8 cellular contexts compared by ENCODE assay signal in genomic region chr17:81400939-81401726, GRCh38.
A peak's percentile ranks its signal among the peaks of the same experiment; 100 is the strongest.
DNase-seq lines count a peak whose midpoint lies in the region; ATAC-seq and TF ChIP-seq lines count a peak whose summit lies in the region.

No MANE protein-coding gene starts in this region.

- peak overlapping the region; percentile 88 to 99 (median 96) for H3K9ac ChIP-seq in BLaER1 treated with 17β-estradiol and CSF1 and Interleukin-3, amounts not matched to agents 10 nM and 100 nM
- H3K9ac ChIP-seq in parathyroid adenoma, result no peak overlapping the region

- peaks cover 0 to 41% (median 28%) of the 10 kb centered on the region in 11 experiments; a peak in 17 of 22 replicates for H4K20me1 ChIP-seq in BLaER1 treated with 17β-estradiol and CSF1 and Interleukin-3, amounts not matched to agents 10 nM and 100 nM

- H3K4me1 ChIP-seq in BLaER1 treated with 17β-estradiol and CSF1 and Interleukin-3, amounts not matched to agents 10 nM and 100 nM, result peaks cover 52 to 83% (median 69%) of the 10 kb centered on the region in 10 experiments
- H3K4me1 ChIP-seq in RWPE2 (ENCODE audit: insufficient read depth, poor library complexity, severe bottlenecking), result no peaks in the 10 kb centered on the region
- H3K4me1 ChIP-seq in parathyroid adenoma, result peaks cover 3% of the 10 kb centered on the region

- peak overlapping the region; percentile 74 to 96 (median 86) for H3K4me3 ChIP-seq in BLaER1 treated with 17β-estradiol and CSF1 and Interleukin-3, amounts not matched to agents 10 nM and 100 nM
- H3K4me3 ChIP-seq in RWPE2 (ENCODE audit: severe bottlenecking), result peak overlapping the region; percentile 82
- no peak overlapping the region for H3K4me3 ChIP-seq in parathyroid adenoma (ENCODE audit: low read depth, low read length)

- H3K79me2 ChIP-seq in parathyroid adenoma, result peaks cover 45% of the 10 kb centered on the region

- TF ChIP-seq CTCF in RWPE2 (IDR thresholded peaks at IDR 0.05; ENCODE audit: poor library complexity, severe bottlenecking), result no peak
- no peak for TF ChIP-seq CTCF in parathyroid adenoma (IDR thresholded peaks at IDR 0.05)

- no peaks in the 10 kb centered on the region for H3K9me3 ChIP-seq in BLaER1 treated with 17β-estradiol and CSF1 and Interleukin-3, amounts not matched to agents 10 nM and 100 nM (replicated peaks in 1 of 11)
- H3K9me3 ChIP-seq in RWPE2 (ENCODE audit: severe bottlenecking) (no peaks in the 10 kb centered on the region), parathyroid adenoma (ENCODE audit: control insufficient read depth, low read length) (no peaks in the 10 kb centered on the region)

- H3K36me3 ChIP-seq in BLaER1 treated with 17β-estradiol and CSF1 and Interleukin-3, amounts not matched to agents 10 nM and 100 nM, result peaks cover 0 to 33% (median 0%) of the 10 kb centered on the region in 11 experiments; a peak in 5 of 22 replicates
- H3K36me3 ChIP-seq in RWPE2 (ENCODE audit: low read depth) (peaks cover 8% of the 10 kb centered on the region; the same call in 1 of the 2 replicates), parathyroid adenoma (ENCODE audit: control insufficient read depth, insufficient read depth, low read length) (no peaks in the 10 kb centered on the region)

- H2AFZ ChIP-seq in parathyroid adenoma, result no peak overlapping the region

- H3K27ac ChIP-seq in BLaER1 treated with 17β-estradiol and CSF1 and Interleukin-3, amounts not matched to agents 10 nM and 100 nM, result peak overlapping the region; percentile 81 to 99 (median 97); a peak in 21 of 22 replicates
- H3K27ac ChIP-seq in RWPE2 (ENCODE audit: poor library complexity, severe bottlenecking) (peak overlapping the region; percentile 75), parathyroid adenoma (peak overlapping the region; percentile 65)

- H3K27me3 ChIP-seq in BLaER1 treated with 17β-estradiol and CSF1 and Interleukin-3, amounts not matched to agents 10 nM and 100 nM, result peaks cover 0 to 5% (median 0%) of the 10 kb centered on the region in 11 experiments; a peak in 1 of 22 replicates
- H3K27me3 ChIP-seq in RWPE2 (ENCODE audit: insufficient read depth, poor library complexity, severe bottlenecking), result no peaks in the 10 kb centered on the region
- H3K27me3 ChIP-seq in parathyroid adenoma (ENCODE audit: control insufficient read depth, insufficient read depth, low read length), result no peaks in the 10 kb centered on the region

- no peak for ATAC-seq in RWPE2 (ENCODE audit: low read depth)
- ATAC-seq in HG02763 (IDR thresholded peaks at IDR 0.05; ENCODE audit: unreplicated experiment), result no peak

- DNase-seq in RWPE2 (ENCODE audit: low spot score) (no peak), fibroblast of peridontal ligament (ENCODE audit: extremely low read depth) (peak; percentile 82), medulla oblongata (ENCODE audit: extremely low spot score) (no peak), NCI-H1105 (lab: John Stamatoyannopoulos, UW) (no peak), globus pallidus (ENCODE audit: low spot score) (no peak)

- H3K4me2 ChIP-seq in BLaER1 treated with 17β-estradiol and CSF1 and Interleukin-3, amounts not matched to agents 10 nM and 100 nM, result peak overlapping the region; percentile 91 to 99 (median 98)
- peak overlapping the region; percentile 54 for H3K4me2 ChIP-seq in parathyroid adenoma (ENCODE audit: low read length)
